2 cellular contexts compared by ENCODE assay signal in the genomic region with DNA sequence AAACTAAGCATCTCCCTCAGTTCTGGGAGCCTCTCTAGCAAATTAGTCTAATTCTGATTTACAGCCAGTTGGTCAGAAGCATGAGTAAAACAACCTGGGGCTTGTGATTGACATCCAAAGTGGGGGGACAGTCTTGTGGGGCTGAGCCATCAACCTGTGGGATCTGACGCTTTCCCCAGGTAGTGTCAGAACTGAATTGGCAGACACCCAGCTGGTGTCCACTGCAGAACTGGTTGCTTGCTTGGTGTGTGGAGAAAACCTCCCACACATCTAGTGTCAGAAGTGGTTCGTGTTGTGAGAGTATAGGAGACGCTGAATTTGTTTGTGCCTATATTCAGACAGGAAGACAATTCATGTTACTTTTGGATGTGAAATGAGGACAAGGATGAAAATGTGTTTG.
TF ChIP-seq lines count a peak whose summit lies in the region.

No MANE protein-coding gene starts in this region.

TF ChIP-seq in HEK293, 187 proteins besides CTCF, POLR2A, EP300 and RAD21 (continued from another document):
- TF ChIP-seq ZNF391 (tag by site-specific recombination; IDR thresholded peaks at IDR 0.05; ENCODE audit: borderline replicate concordance, low read depth), result no peak
- TF ChIP-seq ZNF324 (tag by site-specific recombination; IDR thresholded peaks at IDR 0.05), result no peak
- no peak for TF ChIP-seq ZNF623 (tag by site-specific recombination; IDR thresholded peaks at IDR 0.05)
- TF ChIP-seq TRIM28 (IDR thresholded peaks at IDR 0.05; ENCODE audit: borderline replicate concordance, low read length), result no peak
- TF ChIP-seq, protein P1, sequence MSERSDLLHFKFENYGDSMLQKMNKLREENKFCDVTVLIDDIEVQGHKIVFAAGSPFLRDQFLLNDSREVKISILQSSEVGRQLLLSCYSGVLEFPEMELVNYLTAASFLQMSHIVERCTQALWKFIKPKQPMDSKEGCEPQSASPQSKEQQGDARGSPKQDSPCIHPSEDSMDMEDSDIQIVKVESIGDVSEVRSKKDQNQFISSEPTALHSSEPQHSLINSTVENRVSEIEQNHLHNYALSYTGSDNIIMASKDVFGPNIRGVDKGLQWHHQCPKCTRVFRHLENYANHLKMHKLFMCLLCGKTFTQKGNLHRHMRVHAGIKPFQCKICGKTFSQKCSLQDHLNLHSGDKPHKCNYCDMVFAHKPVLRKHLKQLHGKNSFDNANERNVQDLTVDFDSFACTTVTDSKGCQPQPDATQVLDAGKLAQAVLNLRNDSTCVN (tag by site-specific recombination; optimal IDR thresholded peaks at IDR 0.05), result no peak
- TF ChIP-seq, protein P2, sequence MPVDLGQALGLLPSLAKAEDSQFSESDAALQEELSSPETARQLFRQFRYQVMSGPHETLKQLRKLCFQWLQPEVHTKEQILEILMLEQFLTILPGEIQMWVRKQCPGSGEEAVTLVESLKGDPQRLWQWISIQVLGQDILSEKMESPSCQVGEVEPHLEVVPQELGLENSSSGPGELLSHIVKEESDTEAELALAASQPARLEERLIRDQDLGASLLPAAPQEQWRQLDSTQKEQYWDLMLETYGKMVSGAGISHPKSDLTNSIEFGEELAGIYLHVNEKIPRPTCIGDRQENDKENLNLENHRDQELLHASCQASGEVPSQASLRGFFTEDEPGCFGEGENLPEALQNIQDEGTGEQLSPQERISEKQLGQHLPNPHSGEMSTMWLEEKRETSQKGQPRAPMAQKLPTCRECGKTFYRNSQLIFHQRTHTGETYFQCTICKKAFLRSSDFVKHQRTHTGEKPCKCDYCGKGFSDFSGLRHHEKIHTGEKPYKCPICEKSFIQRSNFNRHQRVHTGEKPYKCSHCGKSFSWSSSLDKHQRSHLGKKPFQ (tag by site-specific recombination; IDR thresholded peaks at IDR 0.05), result no peak
- TF ChIP-seq ZFHX2 (tag by site-specific recombination; conservative IDR thresholded peaks at IDR 0.05), result 0 out of 2 replicates have a peak, but pooled peaks have one; percentile 45
- no peak for TF ChIP-seq ZNF23 (tag by site-specific recombination; IDR thresholded peaks at IDR 0.05; ENCODE audit: borderline replicate concordance)
- TF ChIP-seq ZNF830 (tag by site-specific recombination; IDR thresholded peaks at IDR 0.05; ENCODE audit: low read depth), result no peak
- TF ChIP-seq ZNF19 (tag by site-specific recombination; IDR thresholded peaks at IDR 0.05; ENCODE audit: low read depth), result no peak
- TF ChIP-seq ZNF16 (tag by site-specific recombination; IDR thresholded peaks at IDR 0.05; ENCODE audit: low read depth), result no peak

TF ChIP-seq in K562, 482 proteins besides CTCF, POLR2A, EP300 and RAD21:
- TF ChIP-seq, protein P3, sequence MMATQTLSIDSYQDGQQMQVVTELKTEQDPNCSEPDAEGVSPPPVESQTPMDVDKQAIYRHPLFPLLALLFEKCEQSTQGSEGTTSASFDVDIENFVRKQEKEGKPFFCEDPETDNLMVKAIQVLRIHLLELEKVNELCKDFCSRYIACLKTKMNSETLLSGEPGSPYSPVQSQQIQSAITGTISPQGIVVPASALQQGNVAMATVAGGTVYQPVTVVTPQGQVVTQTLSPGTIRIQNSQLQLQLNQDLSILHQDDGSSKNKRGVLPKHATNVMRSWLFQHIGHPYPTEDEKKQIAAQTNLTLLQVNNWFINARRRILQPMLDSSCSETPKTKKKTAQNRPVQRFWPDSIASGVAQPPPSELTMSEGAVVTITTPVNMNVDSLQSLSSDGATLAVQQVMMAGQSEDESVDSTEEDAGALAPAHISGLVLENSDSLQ (IDR thresholded peaks at IDR 0.05), result peak; percentile 17; the same call in 1 of the 2 replicates
- TF ChIP-seq, protein P4, sequence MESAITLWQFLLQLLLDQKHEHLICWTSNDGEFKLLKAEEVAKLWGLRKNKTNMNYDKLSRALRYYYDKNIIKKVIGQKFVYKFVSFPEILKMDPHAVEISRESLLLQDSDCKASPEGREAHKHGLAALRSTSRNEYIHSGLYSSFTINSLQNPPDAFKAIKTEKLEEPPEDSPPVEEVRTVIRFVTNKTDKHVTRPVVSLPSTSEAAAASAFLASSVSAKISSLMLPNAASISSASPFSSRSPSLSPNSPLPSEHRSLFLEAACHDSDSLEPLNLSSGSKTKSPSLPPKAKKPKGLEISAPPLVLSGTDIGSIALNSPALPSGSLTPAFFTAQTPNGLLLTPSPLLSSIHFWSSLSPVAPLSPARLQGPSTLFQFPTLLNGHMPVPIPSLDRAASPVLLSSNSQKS (CRISPR knock-in tag; IDR thresholded peaks at IDR 0.05), result no peak
- 0 out of 2 replicates have a peak, but pooled peaks have one; percentile 14 for TF ChIP-seq NFIC (IDR thresholded peaks at IDR 0.05)
